Comparison of ENCODE assay signal across 17 cellular contexts in genomic region chr5:43275391-43275790, GRCh38. TPM values are rescaled to one million over a fixed set of nuclear protein-coding genes. Genes with fewer than 3 reads are reported as not detected.
DNase-seq lines count a peak whose midpoint lies in the region; ATAC-seq, FAIRE-seq and TF ChIP-seq lines count a peak whose summit lies in the region.
"Had no signal": no experiment of that assay in that cellular context is flagged by ENCODE, and none has a peak within 500 bp of the region (broad histone marks: within the 10 kb centered on the region; RNA-seq: fewer than 3 reads in every experiment).

No MANE protein-coding gene starts in this region.

- H3K79me2 ChIP-seq in HepG2 (ENCODE audit: insufficient read depth, low read length) = no peaks in the 10 kb centered on the region

- H3K27me3 ChIP-seq in right lobe of liver (no peaks in the 10 kb centered on the region), HepG2 (ENCODE audit: control insufficient read depth in 1 of 2, insufficient read depth in 2 of 2, low read length in 2 of 2) (peaks cover 2 to 3% of the 10 kb centered on the region in 2 experiments; a peak in 1 of 5 replicates)
- H3K27me3 ChIP-seq: BLaER1 had no signal

- in situ Hi-C loops in HepG2 (cut with HindIII; ENCODE audit: extremely low pct_ligation_motif_present, low pct_unique_long_range_greater_than_20kb) = no loop called here

- POLR2A ChIA-PET in HepG2 (lab: Yijun Ruan, JAX) = no interaction called here

- H3K9me3 ChIP-seq in right lobe of liver (no peaks in the 10 kb centered on the region), HepG2 (ENCODE audit: low read length) (no peaks in the 10 kb centered on the region)
- H3K9me3 ChIP-seq: BLaER1, HAP-1 had no signal

- TF ChIP-seq CTCF in right lobe of liver (IDR thresholded peaks at IDR 0.05) (no peak), HepG2 (CRISPR knock-in tag; IDR thresholded peaks at IDR 0.05) (no peak)

- DNase-seq in DMS79 treated with DMSO at 0.1 percent for 48 hours (lab: John Stamatoyannopoulos, UW) (peak; percentile 6), DMS79 (lab: John Stamatoyannopoulos, UW) (no peak), right lobe of liver (no peak), HepG2 (ENCODE audit: low spot score) (no peak), islet precursor cell (peak; percentile 23), urothelium cell line (ENCODE audit: low spot score) (no peak), T1000 (lab: John Stamatoyannopoulos, UW) (no peak), 8988T (no peak)
- DNase-seq: CD4-positive, alpha-beta memory T cell; DMS153; DND-41; EL; GM23248 had no signal

- TF ChIP-seq RAD21 in HepG2 (CRISPR knock-in tag; IDR thresholded peaks at IDR 0.05) = no peak

- peaks cover 0 to 14% (median 6%) of the 10 kb centered on the region in 4 donors for H3K4me1 ChIP-seq in right lobe of liver
- 0 out of 2 replicates have a peak, but pooled peaks cover 4% of the 10 kb centered on the region for H3K4me1 ChIP-seq in HepG2 (ENCODE audit: insufficient read depth, low read length)
- H3K4me1 ChIP-seq: BLaER1, HAP-1 had no signal

- BruUV-seq in HepG2 (replicated peaks; lab: Mats Ljungman, UMichigan) = no TSS peak

- CTCF ChIA-PET in HepG2 (lab: Yijun Ruan, JAX; ENCODE audit: low intra/inter-chr PET ratio, low total read pairs) = no interaction called here

- H3K36me3 ChIP-seq in right lobe of liver = no peaks in the 10 kb centered on the region
- no peaks in the 10 kb centered on the region for H3K36me3 ChIP-seq in HepG2 (replicated peaks in 1 of 2; ENCODE audit: control insufficient read depth in 1 of 2, insufficient read depth in 2 of 2, low read length in 2 of 2)
- H3K36me3 ChIP-seq: BLaER1, HAP-1 had no signal

- H3K4me3 ChIP-seq in right lobe of liver (no peak overlapping the region), HepG2 (replicated peaks in 1 of 3; ENCODE audit: insufficient read depth in 1 of 3, low read depth in 2 of 3, low read length in 3 of 3) (no peak overlapping the region)
- H3K4me3 ChIP-seq: BLaER1, GM12878, GM23248, HAP-1 had no signal

- no peak overlapping the region for H3K4me2 ChIP-seq in HepG2 (ENCODE audit: low read depth, low read length)
- H3K4me2 ChIP-seq: BLaER1 had no signal

- ATAC-seq in right lobe of liver = peak in 3 of 4 donors; percentile 22 to 46 (median 23)
- ATAC-seq in HepG2 = no peak
- ATAC-seq: GM12878 had no signal

- no peak for TF ChIP-seq EP300 in HepG2 (IDR thresholded peaks at IDR 0.05; ENCODE audit: low read depth in 2 of 2, low read length in 2 of 2)
- no peak for TF ChIP-seq EP300 in HepG2 (CRISPR knock-in tag; IDR thresholded peaks at IDR 0.05; ENCODE audit: borderline replicate concordance)

- TF ChIP-seq POLR2A in right lobe of liver (IDR thresholded peaks at IDR 0.05) (no peak), HepG2 (IDR thresholded peaks at IDR 0.05; ENCODE audit: insufficient read depth in 1 of 2, low read depth in 2 of 2, low read length in 2 of 2) (no peak)

- H4K20me1 ChIP-seq in HepG2 (ENCODE audit: insufficient read depth, low read length) = no peaks in the 10 kb centered on the region
- H4K20me1 ChIP-seq: BLaER1 had no signal

- intact Hi-C loops in right lobe of liver (cut with DNase I) (no loop called here), HepG2 (cut with micrococcal nuclease; ENCODE audit: unreplicated experiment) (no loop called here)

- H3K9ac ChIP-seq in HepG2 (ENCODE audit: insufficient read depth, low read depth, low read length) = no peak overlapping the region
- H3K9ac ChIP-seq: BLaER1, GM23248 had no signal

- H2AFZ ChIP-seq in HepG2 (ENCODE audit: low read length) = no peak overlapping the region
- H2AFZ ChIP-seq: GM23248 had no signal

- H3K27ac ChIP-seq in right lobe of liver = peak overlapping the region in 1 of 3 donors; percentile 63
- no peak overlapping the region for H3K27ac ChIP-seq in HepG2 (ENCODE audit: extremely low read length, insufficient read depth, low read length)
- H3K27ac ChIP-seq: 22Rv1, BLaER1, GM23248 had no signal

- WGBS in right lobe of liver (ENCODE audit: insufficient coverage, low coverage, low lambda C conversion rate, missing lambda C conversion rate) = 31% methylated on average over 4 of the region's 4 CpGs
- 52% methylated on average over 4 of the region's 4 CpGs for WGBS in HepG2 (ENCODE audit: low lambda C conversion rate)

- FAIRE-seq in HepG2 (lab: Jason Lieb, UNC) (no peak), urothelium cell line (lab: Jason Lieb, UNC) (peak; percentile 13)
- FAIRE-seq: GM12878 had no signal

TF ChIP-seq in HepG2, 621 proteins besides CTCF, POLR2A, EP300 and RAD21:
- no peak for TF ChIP-seq PHF21A (CRISPR knock-in tag; IDR thresholded peaks at IDR 0.05)
- no peak for TF ChIP-seq RBM39 (IDR thresholded peaks at IDR 0.05; ENCODE audit: low read depth, low read length, poor library complexity, severe bottlenecking)
- TF ChIP-seq FLYWCH1 (CRISPR knock-in tag; IDR thresholded peaks at IDR 0.05) = no peak
- TF ChIP-seq NFE2 (CRISPR knock-in tag; IDR thresholded peaks at IDR 0.05) = no peak
- TF ChIP-seq DMTF1 (CRISPR knock-in tag; IDR thresholded peaks at IDR 0.05) = no peak
- TF ChIP-seq FOXM1 (CRISPR knock-in tag; IDR thresholded peaks at IDR 0.05) = no peak
- no peak for TF ChIP-seq ZNF274 (CRISPR knock-in tag; IDR thresholded peaks at IDR 0.05)
- no peak for TF ChIP-seq HOXA9 (CRISPR knock-in tag; IDR thresholded peaks at IDR 0.05; ENCODE audit: borderline replicate concordance)

RNA-seq across cellular contexts. Expression of gene HMGCS1, which starts 37.8 kb away (rescaled TPM):
- total RNA-seq in right lobe of liver (100 to 1,000 TPM in 2 of 6 experiments, 10 to 100 TPM in 4; 27.9 to 341 (median 62.0) TPM), HepG2 (2016; rRNA removed; fragmentation: Illumina TruSeq; extraction: Trizol) (318 and 569 TPM in 2 replicates)
- total RNA-seq in HepG2 (2016; cell fraction: cytosol; rRNA removed; fragmentation: Illumina TruSeq; extraction: Trizol; ENCODE audit: low read depth) = 102 and 103 TPM in 2 replicates
- total RNA-seq in HepG2 (2016; cell fraction: insoluble cytoplasmic fraction; rRNA removed; fragmentation: Illumina TruSeq; extraction: Trizol) = 324 and 538 TPM in 2 replicates
- total RNA-seq in HepG2 (2016; cell fraction: membrane; rRNA removed; fragmentation: Illumina TruSeq; extraction: Trizol) = 88.2 and 99.0 TPM in 2 replicates
- 264 and 285 TPM in 2 replicates for total RNA-seq in HepG2 (2016; cell fraction: nucleus; rRNA removed; fragmentation: Illumina TruSeq; extraction: Trizol)
- polyA plus RNA-seq in HepG2 (2011; rRNA removed) = 56.8 and 102 TPM in 2 replicates
- polyA plus RNA-seq in HepG2 (2011; cell fraction: cytosol; rRNA removed) = 18.1 and 55.8 TPM in 2 replicates
- polyA plus RNA-seq in HepG2 (2011; cell fraction: nucleus; rRNA removed) = 66.5 and 148 TPM in 2 replicates
- 234 and 245 TPM in 2 replicates for polyA plus RNA-seq in HepG2 (2012)
- 9.1 and 11.3 TPM in 2 replicates for polyA plus RNA-seq in HepG2 (2016; cell fraction: cytosol; fragmentation: Illumina TruSeq; extraction: Trizol; ENCODE audit: low read depth)
- polyA plus RNA-seq in HepG2 (2016; cell fraction: insoluble cytoplasmic fraction; fragmentation: Illumina TruSeq; extraction: Trizol; ENCODE audit: low read depth) = 406 and 419 TPM in 2 replicates
- 30.9 and 36.1 TPM in 2 replicates for polyA plus RNA-seq in HepG2 (2016; cell fraction: membrane; fragmentation: Illumina TruSeq; extraction: Trizol; ENCODE audit: low read depth)
- 378 and 389 TPM in 2 replicates for polyA plus RNA-seq in HepG2 (2016; cell fraction: nucleus; fragmentation: Illumina TruSeq; extraction: Trizol; ENCODE audit: insufficient read depth, low read depth)
- polyA minus RNA-seq in HepG2 (2011; rRNA and poly(A)+ RNA removed; ENCODE audit: low replicate concordance) = 22.2 and 53.8 TPM in 2 replicates
- polyA minus RNA-seq in HepG2 (2011; cell fraction: cytosol; rRNA and poly(A)+ RNA removed) = 57.9 and 117 TPM in 2 replicates
- polyA minus RNA-seq in HepG2 (2011; cell fraction: nucleus; rRNA and poly(A)+ RNA removed) = 197 and 349 TPM in 2 replicates

Comparison
In these comparisons a context has a peak if more than half of its experiments do, and no peak if none do; other contexts are left out.
1. DNase-seq: peak in DMS79 treated with DMSO at 0.1 percent for 48 hours (single experiment) and islet precursor cell (single experiment); none in DMS79 (single experiment), right lobe of liver (0 of 3), HepG2 (single experiment), urothelium cell line (single experiment), T1000 (single experiment) and 8988T (single experiment).